ENCODE assay signal across 28 cellular contexts in the genomic region with DNA sequence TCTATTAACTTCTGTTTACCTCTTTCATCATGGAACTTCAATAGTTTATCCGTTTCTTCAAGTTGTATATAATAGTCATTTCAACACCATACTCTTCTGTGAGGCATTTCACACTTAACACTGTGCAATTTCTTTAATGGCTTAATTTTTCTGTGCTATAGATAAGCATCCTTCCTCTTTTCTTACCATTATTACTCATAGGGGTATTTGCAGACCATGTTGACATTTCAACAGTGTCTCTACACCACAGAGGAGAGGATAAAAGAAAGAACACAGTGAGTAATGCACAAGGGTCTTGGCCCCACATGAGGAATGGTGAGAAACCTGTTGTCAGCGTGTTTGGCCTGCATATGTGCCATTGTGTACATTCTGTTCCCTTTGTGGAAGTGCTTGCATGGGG.
"Had no signal": no experiment of that assay in that cellular context is flagged by ENCODE, and none has a peak within 500 bp of the region (broad histone marks: within the 10 kb centered on the region; RNA-seq: fewer than 3 reads in every experiment).

No MANE protein-coding gene starts in this region.

- H3K4me1 Mint-ChIP-seq: memory B cell; naive thymus-derived CD8-positive, alpha-beta T cell; nephron progenitor cell; stimulated activated effector memory CD8-positive, alpha-beta T cell treated with anti-CD3 and anti-CD28 coated beads, Interleukin-12 subunit alpha, Interleukin-12 subunit beta, amount 100 ng/mL, for 72 hours had no signal

- DNase-seq: dermis blood vessel endothelial cell; effector memory CD4-positive, alpha-beta T cell; foreskin keratinocyte; heart left ventricle; kidney; midbrain; naive thymus-derived CD8-positive, alpha-beta T cell; nephron progenitor cell; nucleus accumbens; stimulated activated CD4-positive, alpha-beta T cell treated with anti-CD3 and anti-CD28 coated beads, Interleukin-2, amount 100 ng/mL, for 24 hours; stimulated activated CD4-positive, alpha-beta T cell treated with anti-CD3 and anti-CD28 coated beads, Interleukin-4, amount 100 ng/mL, for 24 hours; stimulated activated naive CD8-positive, alpha-beta T cell treated with anti-CD3 and anti-CD28 coated beads, Interleukin-15, Interleukin-2, amounts not matched to agents 100 U/mL and 50 U/mL, for 24 hours; substantia nigra; testis; tibial artery; upper lobe of right lung; uterus had no signal

- H3K36me3 Mint-ChIP-seq: memory B cell; naive thymus-derived CD8-positive, alpha-beta T cell; stimulated activated effector memory CD8-positive, alpha-beta T cell treated with anti-CD3 and anti-CD28 coated beads, Interleukin-12 subunit alpha, Interleukin-12 subunit beta, amount 100 ng/mL, for 72 hours had no signal

- H2AFZ ChIP-seq: hepatocyte had no signal

- H3K4me3 ChIP-seq: coronary artery, esophagus muscularis mucosa, gastroesophageal sphincter, heart left ventricle, hepatocyte, lung, prostate gland, right atrium auricular region, testis, tibial artery, upper lobe of right lung, uterus had no signal

- H3K9me3 ChIP-seq: prostate gland, testis, upper lobe of right lung, uterus had no signal

- H3K36me3 ChIP-seq: esophagus muscularis mucosa, gastroesophageal sphincter, heart left ventricle, prostate gland, right atrium auricular region, tibial artery, upper lobe of right lung, uterus had no signal

- H3K27me3 Mint-ChIP-seq: memory B cell; naive thymus-derived CD8-positive, alpha-beta T cell had no signal

- H3K27ac Mint-ChIP-seq: memory B cell; naive thymus-derived CD8-positive, alpha-beta T cell; nephron progenitor cell; stimulated activated effector memory CD8-positive, alpha-beta T cell treated with anti-CD3 and anti-CD28 coated beads, Interleukin-12 subunit alpha, Interleukin-12 subunit beta, amount 100 ng/mL, for 72 hours had no signal

- H3K4me1 ChIP-seq: esophagus muscularis mucosa, foreskin keratinocyte, gastroesophageal sphincter, heart left ventricle, prostate gland, right atrium auricular region, testis, tibial artery, upper lobe of right lung, uterus had no signal

- ATAC-seq: foreskin keratinocyte; gastroesophageal sphincter; heart left ventricle; left lobe of liver; naive thymus-derived CD8-positive, alpha-beta T cell; sciatic nerve; stimulated activated effector memory CD8-positive, alpha-beta T cell treated with anti-CD3 and anti-CD28 coated beads, Interleukin-12 subunit alpha, Interleukin-12 subunit beta, amount 100 ng/mL, for 72 hours; stimulated activated naive CD8-positive, alpha-beta T cell treated with anti-CD3 and anti-CD28 coated beads, Interleukin-15, Interleukin-2, amounts not matched to agents 100 U/mL and 50 U/mL, for 24 hours; upper lobe of right lung had no signal

- H3K27me3 ChIP-seq: esophagus muscularis mucosa, foreskin keratinocyte, gastroesophageal sphincter, heart left ventricle, hepatocyte, right atrium auricular region, testis, tibial artery, upper lobe of right lung, uterus had no signal

- H3K79me2 ChIP-seq: hepatocyte had no signal

- H3K4me3 Mint-ChIP-seq: memory B cell; naive thymus-derived CD8-positive, alpha-beta T cell; nephron progenitor cell; stimulated activated effector memory CD8-positive, alpha-beta T cell treated with anti-CD3 and anti-CD28 coated beads, Interleukin-12 subunit alpha, Interleukin-12 subunit beta, amount 100 ng/mL, for 72 hours had no signal

- H3K27ac ChIP-seq: coronary artery, esophagus muscularis mucosa, foreskin keratinocyte, gastroesophageal sphincter, heart left ventricle, hepatocyte, prostate gland, right atrium auricular region, testis, tibial artery, upper lobe of right lung, uterus had no signal

- H3K4me2 ChIP-seq: hepatocyte had no signal
